Comparison of ENCODE assay signal across 2 cellular contexts in genomic region chr5:143543358-143544255, GRCh38.
TF ChIP-seq lines count a peak whose summit lies in the region.

No MANE protein-coding gene starts in this region.

TF ChIP-seq in H1, 55 proteins besides CTCF, POLR2A, EP300 and RAD21 (continued from another document):
- TF ChIP-seq CEBPB (IDR thresholded peaks at IDR 0.05; ENCODE audit: low read depth, low read length): no peak
- no peak for TF ChIP-seq EGR1 (IDR thresholded peaks at IDR 0.05; ENCODE audit: borderline replicate concordance, low read depth, low read length)
- no peak for TF ChIP-seq JUND (IDR thresholded peaks at IDR 0.05; ENCODE audit: low read length)
- no peak for TF ChIP-seq KDM4A (IDR thresholded peaks at IDR 0.05; ENCODE audit: low read depth, low read length, severe bottlenecking)
- no peak for TF ChIP-seq SUZ12 (IDR thresholded peaks at IDR 0.05; ENCODE audit: low read length)
- no peak for TF ChIP-seq TCF12 (IDR thresholded peaks at IDR 0.05; ENCODE audit: low read depth, low read length)
- no peak for TF ChIP-seq HDAC2 (IDR thresholded peaks at IDR 0.05; ENCODE audit: borderline replicate concordance in 1 of 2, low read depth in 2 of 2, low read length in 2 of 2)

TF ChIP-seq in HepG2, 621 proteins besides CTCF, POLR2A, EP300 and RAD21:
- TF ChIP-seq, protein P1, sequence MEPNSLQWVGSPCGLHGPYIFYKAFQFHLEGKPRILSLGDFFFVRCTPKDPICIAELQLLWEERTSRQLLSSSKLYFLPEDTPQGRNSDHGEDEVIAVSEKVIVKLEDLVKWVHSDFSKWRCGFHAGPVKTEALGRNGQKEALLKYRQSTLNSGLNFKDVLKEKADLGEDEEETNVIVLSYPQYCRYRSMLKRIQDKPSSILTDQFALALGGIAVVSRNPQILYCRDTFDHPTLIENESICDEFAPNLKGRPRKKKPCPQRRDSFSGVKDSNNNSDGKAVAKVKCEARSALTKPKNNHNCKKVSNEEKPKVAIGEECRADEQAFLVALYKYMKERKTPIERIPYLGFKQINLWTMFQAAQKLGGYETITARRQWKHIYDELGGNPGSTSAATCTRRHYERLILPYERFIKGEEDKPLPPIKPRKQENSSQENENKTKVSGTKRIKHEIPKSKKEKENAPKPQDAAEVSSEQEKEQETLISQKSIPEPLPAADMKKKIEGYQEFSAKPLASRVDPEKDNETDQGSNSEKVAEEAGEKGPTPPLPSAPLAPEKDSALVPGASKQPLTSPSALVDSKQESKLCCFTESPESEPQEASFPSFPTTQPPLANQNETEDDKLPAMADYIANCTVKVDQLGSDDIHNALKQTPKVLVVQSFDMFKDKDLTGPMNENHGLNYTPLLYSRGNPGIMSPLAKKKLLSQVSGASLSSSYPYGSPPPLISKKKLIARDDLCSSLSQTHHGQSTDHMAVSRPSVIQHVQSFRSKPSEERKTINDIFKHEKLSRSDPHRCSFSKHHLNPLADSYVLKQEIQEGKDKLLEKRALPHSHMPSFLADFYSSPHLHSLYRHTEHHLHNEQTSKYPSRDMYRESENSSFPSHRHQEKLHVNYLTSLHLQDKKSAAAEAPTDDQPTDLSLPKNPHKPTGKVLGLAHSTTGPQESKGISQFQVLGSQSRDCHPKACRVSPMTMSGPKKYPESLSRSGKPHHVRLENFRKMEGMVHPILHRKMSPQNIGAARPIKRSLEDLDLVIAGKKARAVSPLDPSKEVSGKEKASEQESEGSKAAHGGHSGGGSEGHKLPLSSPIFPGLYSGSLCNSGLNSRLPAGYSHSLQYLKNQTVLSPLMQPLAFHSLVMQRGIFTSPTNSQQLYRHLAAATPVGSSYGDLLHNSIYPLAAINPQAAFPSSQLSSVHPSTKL (CRISPR knock-in tag; IDR thresholded peaks at IDR 0.05): peak; percentile 27; the same call in 1 of the 2 replicates
- TF ChIP-seq SATB2 (CRISPR knock-in tag; IDR thresholded peaks at IDR 0.05) (0 out of 2 replicates have a peak, but pooled peaks have one; percentile 19), FOSL2 (CRISPR knock-in tag; IDR thresholded peaks at IDR 0.05) (peak; percentile 53; the same call in 1 of the 2 replicates), RARA (CRISPR knock-in tag; IDR thresholded peaks at IDR 0.05) (peak; percentile 66), MEIS1 (CRISPR knock-in tag; IDR thresholded peaks at IDR 0.05; ENCODE audit: borderline replicate concordance) (no peak), SKI (IDR thresholded peaks at IDR 0.05; ENCODE audit: partially characterized antibody) (no peak), SOX5 (CRISPR knock-in tag; IDR thresholded peaks at IDR 0.05; ENCODE audit: borderline replicate concordance) (peak; percentile 14; the same call in 1 of the 2 replicates), GATAD2A (CRISPR knock-in tag; IDR thresholded peaks at IDR 0.05) (0 out of 2 replicates have a peak, but pooled peaks have one; percentile 9), PRDM10 (CRISPR knock-in tag; IDR thresholded peaks at IDR 0.05; ENCODE audit: low read depth) (0 out of 2 replicates have a peak, but pooled peaks have one; percentile 59), HNF4A (CRISPR knock-in tag; IDR thresholded peaks at IDR 0.05) (peak; percentile 21; the same call in 1 of the 2 replicates), AHDC1 (CRISPR knock-in tag; IDR thresholded peaks at IDR 0.05; ENCODE audit: borderline replicate concordance) (peak; percentile 49; the same call in 1 of the 2 replicates), FOXP4 (CRISPR knock-in tag; IDR thresholded peaks at IDR 0.05) (peak; percentile 15; the same call in 1 of the 2 replicates), PLRG1 (conservative IDR thresholded peaks at IDR 0.05) (no peak)
- TF ChIP-seq, protein P2, sequence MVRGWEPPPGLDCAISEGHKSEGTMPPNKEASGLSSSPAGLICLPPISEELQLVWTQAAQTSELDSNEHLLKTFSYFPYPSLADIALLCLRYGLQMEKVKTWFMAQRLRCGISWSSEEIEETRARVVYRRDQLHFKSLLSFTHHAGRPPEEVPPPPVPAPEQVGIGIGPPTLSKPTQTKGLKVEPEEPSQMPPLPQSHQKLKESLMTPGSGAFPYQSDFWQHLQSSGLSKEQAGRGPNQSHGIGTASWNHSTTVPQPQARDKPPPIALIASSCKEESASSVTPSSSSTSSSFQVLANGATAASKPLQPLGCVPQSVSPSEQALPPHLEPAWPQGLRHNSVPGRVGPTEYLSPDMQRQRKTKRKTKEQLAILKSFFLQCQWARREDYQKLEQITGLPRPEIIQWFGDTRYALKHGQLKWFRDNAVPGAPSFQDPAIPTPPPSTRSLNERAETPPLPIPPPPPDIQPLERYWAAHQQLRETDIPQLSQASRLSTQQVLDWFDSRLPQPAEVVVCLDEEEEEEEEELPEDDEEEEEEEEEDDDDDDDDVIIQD (CRISPR knock-in tag; IDR thresholded peaks at IDR 0.05; ENCODE audit: low read depth): peak; percentile 25; the same call in 1 of the 2 replicates
